In genomic region chr4:153534792-153535629, GRCh38 we compare ENCODE assay signal across 16 cellular contexts.
A peak's percentile ranks its signal among the peaks of the same experiment; 100 is the strongest.
DNase-seq lines count a peak whose midpoint lies in the region; ATAC-seq and TF ChIP-seq lines count a peak whose summit lies in the region.
"Had no signal": no experiment of that assay in that cellular context is flagged by ENCODE, and none has a peak within 500 bp of the region (broad histone marks: within the 10 kb centered on the region; RNA-seq: fewer than 3 reads in every experiment).

No MANE protein-coding gene starts in this region.

- peak overlapping the region; percentile 54 for H3K27ac Mint-ChIP-seq in activated CD4-positive, alpha-beta memory T cell treated with anti-CD3 and anti-CD28 coated beads for 36 hours
- H3K27ac Mint-ChIP-seq in activated CD4-positive, alpha-beta memory T cell treated with anti-CD3 and anti-CD28 coated beads, Interleukin-2, amount 10 ng/mL, durations not matched to agents 7 days and 5 days, result no peak overlapping the region
- peak overlapping the region; percentile 96 to 100 (median 98) for H3K27ac Mint-ChIP-seq in IgD-negative memory B cell
- peak overlapping the region; percentile 88 to 98 for H3K27ac Mint-ChIP-seq in effector memory CD8-positive, alpha-beta T cell
- H3K27ac Mint-ChIP-seq in neural crest cell (ENCODE audit: unreplicated experiment), result peak overlapping the region; percentile 78

- CTCF ChIA-PET in activated CD4-positive, alpha-beta memory T cell treated with anti-CD3 and anti-CD28 coated beads for 36 hours (lab: Charles Lee), result interaction anchor here (0.7 to 2.2 kb wide), 8 partner anchors 9 to 1036 kb away, joined by 3 to 13 read pairs (median 5); partner anchors contain the start of gene TMEM131L
- CTCF ChIA-PET in activated CD4-positive, alpha-beta memory T cell treated with anti-CD3 and anti-CD28 coated beads, Interleukin-2, amount 10 ng/mL, durations not matched to agents 7 days and 5 days (lab: Charles Lee), result interaction anchor here (0.8 to 2.7 kb wide), 4 partner anchors 68 to 192 kb away, joined by 3 to 8 read pairs (median 4); partner anchors contain the start of gene TMEM131L

- intact Hi-C loops in activated CD4-positive, alpha-beta memory T cell treated with anti-CD3 and anti-CD28 coated beads for 36 hours (cut with micrococcal nuclease), result loop anchor here (5.0 kb wide), 1 partner anchor 117 kb away; no protein-coding TSS in a partner anchor

- no peak for DNase-seq in activated CD4-positive, alpha-beta memory T cell treated with anti-CD3 and anti-CD28 coated beads for 36 hours
- DNase-seq in activated CD4-positive, alpha-beta memory T cell treated with anti-CD3 and anti-CD28 coated beads, Interleukin-2, amount 10 ng/mL, durations not matched to agents 7 days and 5 days, result no peak
- DNase-seq in effector memory CD8-positive, alpha-beta T cell, result no peak
- DNase-seq in neural crest cell (ENCODE audit: low read depth, low spot score), result no peak
- DNase-seq in stimulated activated CD4-positive, alpha-beta T cell treated with anti-CD3 and anti-CD28 coated beads, Interleukin-4, amount 100 ng/mL, for 4 hours, result no peak
- DNase-seq: body of pancreas; NCI-H1694 treated with DMSO at 0.1 percent for 48 hours; NCI-H524 treated with DMSO at 0.1 percent for 48 hours; Peyer's patch; right lobe of liver; stimulated activated CD4-positive, alpha-beta T cell treated with anti-CD3 and anti-CD28 coated beads, Interleukin-2, amount 100 ng/mL, for 48 hours; SW 1271 had no signal

- no peaks in the 10 kb centered on the region for H3K27me3 Mint-ChIP-seq in activated CD4-positive, alpha-beta memory T cell treated with anti-CD3 and anti-CD28 coated beads for 36 hours
- H3K27me3 Mint-ChIP-seq in activated CD4-positive, alpha-beta memory T cell treated with anti-CD3 and anti-CD28 coated beads, Interleukin-2, amount 10 ng/mL, durations not matched to agents 7 days and 5 days, result no peaks in the 10 kb centered on the region
- H3K27me3 Mint-ChIP-seq in IgD-negative memory B cell, result no peaks in the 10 kb centered on the region
- no peaks in the 10 kb centered on the region for H3K27me3 Mint-ChIP-seq in effector memory CD8-positive, alpha-beta T cell
- no peaks in the 10 kb centered on the region for H3K27me3 Mint-ChIP-seq in neural crest cell (ENCODE audit: low read depth)

- no peak overlapping the region for H3K4me3 Mint-ChIP-seq in activated CD4-positive, alpha-beta memory T cell treated with anti-CD3 and anti-CD28 coated beads for 36 hours
- H3K4me3 Mint-ChIP-seq in activated CD4-positive, alpha-beta memory T cell treated with anti-CD3 and anti-CD28 coated beads, Interleukin-2, amount 10 ng/mL, durations not matched to agents 7 days and 5 days, result no peak overlapping the region
- H3K4me3 Mint-ChIP-seq in IgD-negative memory B cell (peak overlapping the region in 3 of 4 donors; percentile 64 to 90 (median 81)), neural crest cell (no peak overlapping the region)
- peak overlapping the region; percentile 19 to 49 for H3K4me3 Mint-ChIP-seq in effector memory CD8-positive, alpha-beta T cell

- peaks cover 73% of the 10 kb centered on the region for H3K4me1 Mint-ChIP-seq in activated CD4-positive, alpha-beta memory T cell treated with anti-CD3 and anti-CD28 coated beads for 36 hours (ENCODE audit: low read depth)
- H3K4me1 Mint-ChIP-seq in activated CD4-positive, alpha-beta memory T cell treated with anti-CD3 and anti-CD28 coated beads, Interleukin-2, amount 10 ng/mL, durations not matched to agents 7 days and 5 days, result peaks cover 41% of the 10 kb centered on the region
- peaks cover 51 to 70% (median 52%) of the 10 kb centered on the region in 3 donors for H3K4me1 Mint-ChIP-seq in IgD-negative memory B cell
- H3K4me1 Mint-ChIP-seq in effector memory CD8-positive, alpha-beta T cell (ENCODE audit: low read depth in 2 of 2), result peaks cover 49 to 68% of the 10 kb centered on the region in 2 donors
- H3K4me1 Mint-ChIP-seq in neural crest cell, result peaks cover 55% of the 10 kb centered on the region

- H3K9me3 Mint-ChIP-seq in activated CD4-positive, alpha-beta memory T cell treated with anti-CD3 and anti-CD28 coated beads for 36 hours, result no peaks in the 10 kb centered on the region
- no peaks in the 10 kb centered on the region for H3K9me3 Mint-ChIP-seq in activated CD4-positive, alpha-beta memory T cell treated with anti-CD3 and anti-CD28 coated beads, Interleukin-2, amount 10 ng/mL, durations not matched to agents 7 days and 5 days
- H3K9me3 Mint-ChIP-seq in IgD-negative memory B cell, result no peaks in the 10 kb centered on the region
- no peaks in the 10 kb centered on the region for H3K9me3 Mint-ChIP-seq in effector memory CD8-positive, alpha-beta T cell
- no peaks in the 10 kb centered on the region for H3K9me3 Mint-ChIP-seq in neural crest cell

- ATAC-seq in effector memory CD8-positive, alpha-beta T cell (replicated peaks), result no peak
- no peak for ATAC-seq in HG03108 (IDR thresholded peaks at IDR 0.05; ENCODE audit: unreplicated experiment)
- no peak for ATAC-seq in HG02610 (IDR thresholded peaks at IDR 0.05; ENCODE audit: unreplicated experiment)
- ATAC-seq: body of pancreas, HCT116 had no signal

- POLR2A ChIA-PET in activated CD4-positive, alpha-beta memory T cell treated with anti-CD3 and anti-CD28 coated beads for 36 hours (lab: Charles Lee), result interaction anchor here (0.6 kb wide), 1 partner anchor 21 kb away, joined by 5 read pairs; no protein-coding TSS in a partner anchor
- POLR2A ChIA-PET in activated CD4-positive, alpha-beta memory T cell treated with anti-CD3 and anti-CD28 coated beads, Interleukin-2, amount 10 ng/mL, durations not matched to agents 7 days and 5 days (lab: Charles Lee), result interaction anchor here (1.1 to 1.3 kb wide), 3 partner anchors 14 to 190 kb away, joined by 3 to 7 read pairs (median 4); partner anchors contain the start of gene TMEM131L

- TF ChIP-seq CTCF in neural crest cell (conservative IDR thresholded peaks at IDR 0.05), result no peak

- H3K36me3 Mint-ChIP-seq in activated CD4-positive, alpha-beta memory T cell treated with anti-CD3 and anti-CD28 coated beads for 36 hours, result peaks cover 3% of the 10 kb centered on the region
- peaks cover 10% of the 10 kb centered on the region for H3K36me3 Mint-ChIP-seq in activated CD4-positive, alpha-beta memory T cell treated with anti-CD3 and anti-CD28 coated beads, Interleukin-2, amount 10 ng/mL, durations not matched to agents 7 days and 5 days (ENCODE audit: low read depth)
- H3K36me3 Mint-ChIP-seq in IgD-negative memory B cell (peaks cover 3% of the 10 kb centered on the region), neural crest cell (ENCODE audit: low read depth) (peaks cover 5% of the 10 kb centered on the region)
- peaks cover 21% of the 10 kb centered on the region for H3K36me3 Mint-ChIP-seq in effector memory CD8-positive, alpha-beta T cell (ENCODE audit: insufficient read depth)

Comparison
In these comparisons a context has a peak if more than half of its experiments do, and no peak if none do; other contexts are left out.
1. H3K4me3 Mint-ChIP-seq: peak in IgD-negative memory B cell (3 of 4) and effector memory CD8-positive, alpha-beta T cell (2 of 2); none in activated CD4-positive, alpha-beta memory T cell treated with anti-CD3 and anti-CD28 coated beads for 36 hours (single experiment), activated CD4-positive, alpha-beta memory T cell treated with anti-CD3 and anti-CD28 coated beads, Interleukin-2, amount 10 ng/mL, durations not matched to agents 7 days and 5 days (single experiment) and neural crest cell (single experiment).